In the genomic region with DNA sequence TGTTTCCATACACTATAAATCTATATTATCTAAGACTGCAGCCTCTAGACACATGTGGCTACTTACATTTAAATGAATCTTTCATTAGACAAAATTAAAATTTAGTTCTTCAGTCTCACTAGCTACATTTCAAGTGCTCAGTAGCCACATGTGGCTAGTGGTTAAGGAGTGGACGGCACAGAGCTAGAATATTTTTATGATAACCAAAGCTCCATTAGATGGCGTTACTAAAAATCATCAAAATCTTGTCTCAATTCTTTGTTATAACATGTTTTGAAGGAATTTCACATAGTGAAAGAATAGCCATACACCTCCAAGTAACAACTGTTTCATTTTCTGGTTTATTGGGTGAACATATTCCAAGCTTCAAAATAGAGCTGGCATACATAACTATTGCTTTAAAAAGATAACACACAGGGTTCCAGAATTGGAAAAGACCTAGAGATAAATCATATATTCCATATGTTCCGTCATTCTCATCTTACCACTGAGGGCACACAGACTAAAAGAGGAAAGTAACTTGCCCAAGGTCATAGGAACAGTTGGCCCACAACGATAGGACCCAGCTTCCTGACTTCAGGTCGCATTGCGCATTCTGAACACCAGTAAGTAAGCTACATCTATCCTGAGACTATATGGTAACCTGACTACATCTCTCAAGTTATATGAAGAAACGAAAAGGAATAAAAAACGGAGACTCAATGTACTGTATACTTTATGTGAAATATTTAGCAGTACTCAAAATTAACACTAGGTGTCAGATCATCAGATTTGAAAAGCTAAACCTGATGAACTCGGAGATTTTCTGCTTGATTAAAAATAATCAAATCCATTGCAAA, we compare ENCODE assay signal across 8 cellular contexts.
DNase-seq lines count a peak whose midpoint lies in the region; ATAC-seq and TF ChIP-seq lines count a peak whose summit lies in the region.

No MANE protein-coding gene starts in this region.

- H3K27ac Mint-ChIP-seq in natural killer cell treated with Interleukin-12 subunit alpha and Interleukin-12 subunit beta and Interleukin-15 and Interleukin-18, amount 100 ng/mL, for 72 hours = no peak overlapping the region

- no peaks in the 10 kb centered on the region for H3K9me3 Mint-ChIP-seq in natural killer cell treated with Interleukin-12 subunit alpha and Interleukin-12 subunit beta and Interleukin-15 and Interleukin-18, amount 100 ng/mL, for 72 hours

- H3K4me1 Mint-ChIP-seq in natural killer cell treated with Interleukin-12 subunit alpha and Interleukin-12 subunit beta and Interleukin-15 and Interleukin-18, amount 100 ng/mL, for 72 hours (ENCODE audit: low read depth in 2 of 2) = peaks cover 21 to 30% of the 10 kb centered on the region in 2 donors

- ATAC-seq in GM18511 (IDR thresholded peaks at IDR 0.05; ENCODE audit: unreplicated experiment) (peak; percentile 41), HG03159 (IDR thresholded peaks at IDR 0.05; ENCODE audit: unreplicated experiment) (no peak)
- ATAC-seq in natural killer cell treated with Interleukin-12 subunit alpha and Interleukin-12 subunit beta and Interleukin-15 and Interleukin-18, amount 100 ng/mL, for 72 hours = no peak

- H3K27me3 ChIP-seq in A673 (replicated peaks; ENCODE audit: insufficient read depth, low read depth, low read length, poor library complexity) (no peaks in the 10 kb centered on the region), colonic mucosa (no peaks in the 10 kb centered on the region)

- H3K9ac ChIP-seq in colonic mucosa (ENCODE audit: low read depth in 2 of 2, low read length in 2 of 2) = no peak overlapping the region

- peak overlapping the region; percentile 26 for H3K4me3 ChIP-seq in A673 (ENCODE audit: low read depth, low read length, poor library complexity, severe bottlenecking)
- no peak overlapping the region for H3K4me3 ChIP-seq in colonic mucosa

- H3K36me3 ChIP-seq in A673 (ENCODE audit: insufficient read depth, low read length, poor library complexity, severe bottlenecking) (no peaks in the 10 kb centered on the region), colonic mucosa (no peaks in the 10 kb centered on the region)

- H3K9me3 ChIP-seq in A673 (ENCODE audit: low read depth, low read length, poor library complexity, severe bottlenecking) (no peaks in the 10 kb centered on the region), colonic mucosa (no peaks in the 10 kb centered on the region)

- no peaks in the 10 kb centered on the region for H3K36me3 Mint-ChIP-seq in natural killer cell treated with Interleukin-12 subunit alpha and Interleukin-12 subunit beta and Interleukin-15 and Interleukin-18, amount 100 ng/mL, for 72 hours

- intact Hi-C loops in A673 (cut with micrococcal nuclease; ENCODE audit: unreplicated experiment) (loop anchor here (1.0 to 5.0 kb wide), 3 partner anchors 81 to 218 kb away; a partner anchor contains a TSS), colonic mucosa (cut with DNase I) (loop anchor here (2.0 to 10.0 kb wide), 2 partner anchors 73 to 217 kb away; no protein-coding TSS in a partner anchor), posterior vena cava (cut with DNase I) (loop anchor here (5.0 to 10.0 kb wide), 2 partner anchors 213 to 216 kb away; no protein-coding TSS in a partner anchor)

- peaks cover 29 to 44% of the 10 kb centered on the region in 2 donors for H3K27me3 Mint-ChIP-seq in natural killer cell treated with Interleukin-12 subunit alpha and Interleukin-12 subunit beta and Interleukin-15 and Interleukin-18, amount 100 ng/mL, for 72 hours

- H3K4me1 ChIP-seq in A673 (ENCODE audit: insufficient read depth, low read length, poor library complexity, severe bottlenecking) (peaks cover 69% of the 10 kb centered on the region), colonic mucosa (no peaks in the 10 kb centered on the region)

- H3K27ac ChIP-seq in A673 (ENCODE audit: low read depth, low read length, poor library complexity, severe bottlenecking) (peak overlapping the region; percentile 5), colonic mucosa (no peak overlapping the region)

- TF ChIP-seq CTCF in A673 (conservative IDR thresholded peaks at IDR 0.05; ENCODE audit: low read depth, low read length) = peak; percentile 72
- peak; percentile 67 for TF ChIP-seq CTCF in colonic mucosa (IDR thresholded peaks at IDR 0.05)

- BruUV-seq in A673 (replicated peaks; lab: Mats Ljungman, UMichigan) = no TSS peak

- POLR2A ChIA-PET in A673 (lab: Charles Lee; ENCODE audit: low non-redundant PET) = no interaction called here

- CTCF ChIA-PET in A673 (lab: Charles Lee) = interaction anchor here (0.6 to 2.3 kb wide), 9 partner anchors 9 to 351 kb away, joined by 3 to 13 read pairs (median 3); no protein-coding TSS in a partner anchor

- peak overlapping the region; percentile 3 for H3K4me3 Mint-ChIP-seq in natural killer cell treated with Interleukin-12 subunit alpha and Interleukin-12 subunit beta and Interleukin-15 and Interleukin-18, amount 100 ng/mL, for 72 hours

- peak; percentile 68 for DNase-seq in A673 (ENCODE audit: low spot score)
- peak; percentile 29 for DNase-seq in NCI-H82 (lab: John Stamatoyannopoulos, UW)
- DNase-seq in colonic mucosa = no peak
- no peak for DNase-seq in natural killer cell treated with Interleukin-12 subunit alpha and Interleukin-12 subunit beta and Interleukin-15 and Interleukin-18, amount 100 ng/mL, for 72 hours (ENCODE audit: low spot score)
- no peak for DNase-seq in posterior vena cava (ENCODE audit: low spot score)
- DNase-seq in AG20443 (ENCODE audit: low spot score) = no peak

Comparison
In these comparisons a context has a peak if more than half of its experiments do, and no peak if none do; other contexts are left out.
1. DNase-seq: peak in A673 (single experiment) and NCI-H82 (single experiment); none in colonic mucosa (single experiment), natural killer cell treated with Interleukin-12 subunit alpha and Interleukin-12 subunit beta and Interleukin-15 and Interleukin-18, amount 100 ng/mL, for 72 hours (single experiment), posterior vena cava (single experiment) and AG20443 (single experiment).